9 cellular contexts compared by ENCODE assay signal in the genomic region with DNA sequence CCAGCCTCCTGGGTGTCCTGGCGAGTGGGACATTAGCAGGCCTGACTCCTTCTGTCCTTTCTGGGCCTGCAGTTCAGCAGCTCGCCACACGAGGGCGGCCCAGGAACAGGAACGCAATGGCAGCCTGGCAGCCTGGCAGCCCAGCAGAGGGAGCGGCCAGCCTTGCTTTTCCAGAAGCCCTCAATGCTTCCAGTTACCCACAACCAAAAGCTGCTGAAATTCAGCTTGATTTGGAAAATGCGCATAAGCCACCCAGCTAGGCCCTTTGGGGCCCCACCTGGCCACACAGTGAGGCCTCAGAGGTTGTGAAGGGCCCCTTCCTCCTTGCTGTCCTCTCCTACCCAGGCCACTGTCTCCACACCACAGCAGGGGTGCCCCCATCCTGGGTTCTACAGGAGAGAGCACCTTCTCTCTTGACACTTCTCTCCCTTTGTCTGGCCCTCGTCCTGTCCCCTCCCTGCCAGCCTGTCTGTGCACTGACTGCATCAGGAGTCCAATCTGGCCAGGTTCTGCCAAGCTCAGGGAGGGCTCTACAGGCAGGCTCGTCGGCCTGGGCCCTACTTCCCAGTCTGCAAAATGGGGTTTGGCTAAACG.
DNase-seq lines count a peak whose midpoint lies in the region; ATAC-seq and TF ChIP-seq lines count a peak whose summit lies in the region.
"Had no signal": no experiment of that assay in that cellular context is flagged by ENCODE, and none has a peak within 500 bp of the region (broad histone marks: within the 10 kb centered on the region; RNA-seq: fewer than 3 reads in every experiment).

No MANE protein-coding gene starts in this region.

- H3K27ac ChIP-seq in mesendoderm (ENCODE audit: low read depth, low read length): no peak overlapping the region

- H2BK5ac ChIP-seq in mesendoderm (ENCODE audit: low read length): no peak overlapping the region

- H3K27me3 ChIP-seq in mesendoderm (ENCODE audit: insufficient read depth, low read length, poor library complexity): no peaks in the 10 kb centered on the region

- H3K79me2 ChIP-seq in mesendoderm (ENCODE audit: control insufficient read depth, insufficient read depth, low read length): no peaks in the 10 kb centered on the region

- no peak overlapping the region for H4K8ac ChIP-seq in mesendoderm (ENCODE audit: low read depth, low read length)

- H3K4me3 ChIP-seq in mesendoderm (ENCODE audit: low read length): no peak overlapping the region

- peak overlapping the region; percentile 91 for H3K27ac Mint-ChIP-seq in HFFc6
- H3K27ac Mint-ChIP-seq in effector memory CD8-positive, alpha-beta T cell: no peak overlapping the region
- H3K27ac Mint-ChIP-seq: activated naive CD4-positive, alpha-beta T cell treated with anti-CD3 and anti-CD28 coated beads, Interleukin-2, amount 50 U/mL, for 24 hours had no signal

- H3K27me3 Mint-ChIP-seq in HFFc6 (ENCODE audit: insufficient read depth): peaks cover 21% of the 10 kb centered on the region
- H3K27me3 Mint-ChIP-seq in effector memory CD8-positive, alpha-beta T cell: peaks cover 7 to 16% of the 10 kb centered on the region in 2 donors
- H3K27me3 Mint-ChIP-seq: activated naive CD4-positive, alpha-beta T cell treated with anti-CD3 and anti-CD28 coated beads, Interleukin-2, amount 50 U/mL, for 24 hours had no signal

- no peak overlapping the region for H3K4me2 ChIP-seq in mesendoderm (ENCODE audit: low read length)

- H3K79me1 ChIP-seq in mesendoderm (ENCODE audit: low read length): no peaks in the 10 kb centered on the region

- H3K56ac ChIP-seq in mesendoderm (ENCODE audit: low read length): peak overlapping the region; percentile 17

- H3K4me3 Mint-ChIP-seq in HFFc6: peak overlapping the region; percentile 33; the same call in 1 of the 2 replicates
- no peak overlapping the region for H3K4me3 Mint-ChIP-seq in effector memory CD8-positive, alpha-beta T cell
- H3K4me3 Mint-ChIP-seq: activated naive CD4-positive, alpha-beta T cell treated with anti-CD3 and anti-CD28 coated beads, Interleukin-2, amount 50 U/mL, for 24 hours had no signal

- in situ Hi-C loops in Caki2 (cut with HindIII; ENCODE audit: low pct_unique_long_range_greater_than_20kb, low sequenced_read_pairs): no loop called here

- TF ChIP-seq CTCF in HFFc6 (IDR thresholded peaks at IDR 0.05): peak; percentile 100

- H3K23ac ChIP-seq in mesendoderm (ENCODE audit: low read length): no peak overlapping the region

- H3K4me1 ChIP-seq in mesendoderm (ENCODE audit: control insufficient read depth, low read depth, low read length): peaks cover 2% of the 10 kb centered on the region

- no peak overlapping the region for H4K5ac ChIP-seq in mesendoderm (ENCODE audit: low read length)

- peaks cover 14% of the 10 kb centered on the region for H3K4me1 Mint-ChIP-seq in HFFc6 (ENCODE audit: low read depth)
- peaks cover 4 to 19% of the 10 kb centered on the region in 2 donors for H3K4me1 Mint-ChIP-seq in effector memory CD8-positive, alpha-beta T cell (ENCODE audit: low read depth in 2 of 2)
- H3K4me1 Mint-ChIP-seq: activated naive CD4-positive, alpha-beta T cell treated with anti-CD3 and anti-CD28 coated beads, Interleukin-2, amount 50 U/mL, for 24 hours had no signal

- no peaks in the 10 kb centered on the region for H3K36me3 ChIP-seq in mesendoderm (ENCODE audit: control insufficient read depth, insufficient read depth, low read length)

- H3K4ac ChIP-seq in mesendoderm (ENCODE audit: low read depth, low read length): no peak overlapping the region

- no peak overlapping the region for H2AK5ac ChIP-seq in mesendoderm (ENCODE audit: low read length)

- ATAC-seq in effector memory CD8-positive, alpha-beta T cell (replicated peaks): peak; percentile 80

- peak; percentile 62 for DNase-seq in Caki2 (ENCODE audit: low read depth)
- peak; percentile 85 for DNase-seq in HFFc6
- DNase-seq in NCI-H748 treated with DMSO at 0.1 percent for 48 hours (lab: John Stamatoyannopoulos, UW): peak; percentile 40
- peak; percentile 62 to 69 for DNase-seq in activated CD8-positive, alpha-beta memory T cell treated with anti-CD3 and anti-CD28 coated beads for 4 hours (ENCODE audit: low read depth in 2 of 2)
- DNase-seq in effector memory CD8-positive, alpha-beta T cell: peak; percentile 84 to 89 (median 87)
- peak; percentile 86 for DNase-seq in mesendoderm
- peak; percentile 80 for DNase-seq in stimulated activated CD8-positive, alpha-beta memory T cell treated with anti-CD3 and anti-CD28 coated beads, Interleukin-15, amount 100 ng/mL, for 24 hours (ENCODE audit: low read depth)
- DNase-seq in cortex of kidney (lab: John Stamatoyannopoulos, UW): no peak

- no CpG with 5 or more reads among the region's 11 CpGs for WGBS in mesendoderm (ENCODE audit: extremely low coverage, insufficient coverage, low lambda C conversion rate)

- no peaks in the 10 kb centered on the region for H3K9me3 Mint-ChIP-seq in HFFc6
- no peaks in the 10 kb centered on the region for H3K9me3 Mint-ChIP-seq in effector memory CD8-positive, alpha-beta T cell
- H3K9me3 Mint-ChIP-seq: activated naive CD4-positive, alpha-beta T cell treated with anti-CD3 and anti-CD28 coated beads, Interleukin-2, amount 50 U/mL, for 24 hours had no signal

- no peaks in the 10 kb centered on the region for H3K36me3 Mint-ChIP-seq in HFFc6 (ENCODE audit: low read depth)
- H3K36me3 Mint-ChIP-seq in effector memory CD8-positive, alpha-beta T cell (ENCODE audit: insufficient read depth): peaks cover 6% of the 10 kb centered on the region
- H3K36me3 Mint-ChIP-seq: activated naive CD4-positive, alpha-beta T cell treated with anti-CD3 and anti-CD28 coated beads, Interleukin-2, amount 50 U/mL, for 24 hours had no signal

- H3K18ac ChIP-seq in mesendoderm (ENCODE audit: low read length): no peak overlapping the region

- peak overlapping the region; percentile 40 for H3K9ac ChIP-seq in mesendoderm (ENCODE audit: low read length)

- H2BK15ac ChIP-seq in mesendoderm (replicated peaks; ENCODE audit: low read depth): no peak overlapping the region

- H2BK120ac ChIP-seq in mesendoderm (ENCODE audit: low read depth, low read length): no peak overlapping the region
